13 cellular contexts compared by ENCODE assay signal in genomic region chr5:169302046-169302445, GRCh38. TPM values are rescaled to one million over a fixed set of nuclear protein-coding genes. Genes with fewer than 3 reads are reported as not detected.
DNase-seq lines count a peak whose midpoint lies in the region; ATAC-seq and TF ChIP-seq lines count a peak whose summit lies in the region.
"Had no signal": no experiment of that assay in that cellular context is flagged by ENCODE, and none has a peak within 500 bp of the region (broad histone marks: within the 10 kb centered on the region; RNA-seq: fewer than 3 reads in every experiment).

No MANE protein-coding gene starts in this region.

- POLR2A ChIA-PET in activated CD4-positive, alpha-beta T cell treated with anti-CD3 and anti-CD28 coated beads for 36 hours (lab: Charles Lee) = no interaction called here

- CTCF ChIA-PET in activated CD4-positive, alpha-beta T cell treated with anti-CD3 and anti-CD28 coated beads for 36 hours (lab: Charles Lee) = interaction anchor here (1.4 to 2.1 kb wide), 2 partner anchors 8 to 15 kb away, joined by 3 to 8 read pairs; no protein-coding TSS in a partner anchor

- no peak overlapping the region for H3K27ac Mint-ChIP-seq in activated CD4-positive, alpha-beta T cell treated with anti-CD3 and anti-CD28 coated beads for 36 hours
- H3K27ac Mint-ChIP-seq: activated T-helper 2 cell treated with anti-CD3 and anti-CD28 coated beads, Interferon-gamma antibody, Interleukin-2, Interleukin-4, amounts not matched to agents 10 μg/mL and 5 μg/mL and 100 μg/mL, durations not matched to agents 14 hours and 24 hours and 36 hours had no signal

- no peaks in the 10 kb centered on the region for H3K36me3 Mint-ChIP-seq in activated CD4-positive, alpha-beta T cell treated with anti-CD3 and anti-CD28 coated beads for 36 hours (ENCODE audit: low read depth)

- no peaks in the 10 kb centered on the region for H3K9me3 ChIP-seq in tibial artery

- H3K27ac ChIP-seq in coronary artery (peak overlapping the region in 1 of 2 donors; percentile 94), tibial artery (peak overlapping the region; percentile 91)
- H3K27ac ChIP-seq: 22Rv1, cardiac muscle cell had no signal

- no peaks in the 10 kb centered on the region for H3K36me3 ChIP-seq in tibial artery
- H3K36me3 ChIP-seq: cardiac muscle cell had no signal

- intact Hi-C loops in activated CD4-positive, alpha-beta T cell treated with anti-CD3 and anti-CD28 coated beads for 36 hours (cut with DNase I, micrococcal nuclease) = loop anchor here (1.0 to 5.0 kb wide), 7 partner anchors 279 to 1033 kb away; no protein-coding TSS in a partner anchor
- intact Hi-C loops in tibial artery (cut with DNase I; ENCODE audit: low total_unique reads) = loop anchor here (2.0 to 10.0 kb wide), 2 partner anchors 253 to 315 kb away; no protein-coding TSS in a partner anchor

- H3K9me3 Mint-ChIP-seq in activated CD4-positive, alpha-beta T cell treated with anti-CD3 and anti-CD28 coated beads for 36 hours (ENCODE audit: low read depth) = no peaks in the 10 kb centered on the region
- H3K9me3 Mint-ChIP-seq: activated T-helper 2 cell treated with anti-CD3 and anti-CD28 coated beads, Interferon-gamma antibody, Interleukin-2, Interleukin-4, amounts not matched to agents 10 μg/mL and 5 μg/mL and 100 μg/mL, durations not matched to agents 14 hours and 24 hours and 36 hours; IgD-negative memory B cell had no signal

- ATAC-seq in activated CD4-positive, alpha-beta T cell treated with anti-CD3 and anti-CD28 coated beads for 36 hours = peak; percentile 58
- ATAC-seq in HG03159 (IDR thresholded peaks at IDR 0.05; ENCODE audit: unreplicated experiment) = peak; percentile 15
- ATAC-seq: activated CD4-positive, CD25-positive, alpha-beta regulatory T cell treated with anti-CD3 and anti-CD28 coated beads, Interleukin-2, amount 50 U/mL, for 24 hours had no signal

- H3K4me3 ChIP-seq in coronary artery (peak overlapping the region; percentile 18), tibial artery (peak overlapping the region; percentile 75 to 85)

- H3K27me3 ChIP-seq in tibial artery = no peaks in the 10 kb centered on the region
- H3K27me3 ChIP-seq: cardiac muscle cell had no signal

- H3K4me3 Mint-ChIP-seq in activated CD4-positive, alpha-beta T cell treated with anti-CD3 and anti-CD28 coated beads for 36 hours = no peak overlapping the region

- H3K4me1 ChIP-seq in tibial artery = peaks cover 0 to 36% (median 25%) of the 10 kb centered on the region in 4 donors

- TF ChIP-seq CTCF in coronary artery (IDR thresholded peaks at IDR 0.05) = no peak
- TF ChIP-seq CTCF in tibial artery (IDR thresholded peaks at IDR 0.05) = no peak

- DNase-seq in activated CD4-positive, alpha-beta T cell treated with anti-CD3 and anti-CD28 coated beads for 36 hours = no peak
- DNase-seq in activated CD4-positive, alpha-beta T cell treated with anti-CD3 and anti-CD28 coated beads for 48 hours = no peak
- no peak for DNase-seq in coronary artery (ENCODE audit: low spot score)
- DNase-seq in tibial artery = no peak
- no peak for DNase-seq in NCI-H2171 treated with DMSO at 0.1 percent for 48 hours (lab: John Stamatoyannopoulos, UW)
- no peak for DNase-seq in NCI-H510A treated with DMSO at 0.1 percent for 48 hours (lab: John Stamatoyannopoulos, UW)
- DNase-seq in NCI-H748 (lab: John Stamatoyannopoulos, UW; ENCODE audit: unreplicated experiment) = no peak

- H3K4me1 Mint-ChIP-seq in activated CD4-positive, alpha-beta T cell treated with anti-CD3 and anti-CD28 coated beads for 36 hours = peaks cover 13% of the 10 kb centered on the region

- H3K27me3 Mint-ChIP-seq in activated CD4-positive, alpha-beta T cell treated with anti-CD3 and anti-CD28 coated beads for 36 hours = peaks cover 56% of the 10 kb centered on the region

RNA-seq across cellular contexts. Expression of gene SLIT3, which starts 1.1 kb away (rescaled TPM):
- 1 to 10 TPM; 5.4 to 7.3 TPM for total RNA-seq in activated CD4-positive, alpha-beta T cell treated with anti-CD3 and anti-CD28 coated beads for 36 hours
